ENCODE assay signal across 19 cellular contexts in genomic region chr5:177083351-177083750, GRCh38. TPM values are rescaled to one million over a fixed set of nuclear protein-coding genes. Genes with fewer than 3 reads are reported as not detected.
A peak's percentile ranks its signal among the peaks of the same experiment; 100 is the strongest.
DNase-seq lines count a peak whose midpoint lies in the region; ATAC-seq, FAIRE-seq and TF ChIP-seq lines count a peak whose summit lies in the region.
"Had no signal": no experiment of that assay in that cellular context is flagged by ENCODE, and none has a peak within 500 bp of the region (broad histone marks: within the 10 kb centered on the region; RNA-seq: fewer than 3 reads in every experiment).

No MANE protein-coding gene starts in this region.

- H3K4me3 ChIP-seq in WERI-Rb-1 (ENCODE audit: low read depth, low read length): no peak overlapping the region
- H3K4me3 ChIP-seq in endodermal cell (ENCODE audit: low read length): no peak overlapping the region
- no peak overlapping the region for H3K4me3 ChIP-seq in osteoblast (ENCODE audit: insufficient read depth, low read length)
- H3K4me3 ChIP-seq in heart right ventricle: no peak overlapping the region
- H3K4me3 ChIP-seq: BLaER1 treated with 17β-estradiol and CSF1 and Interleukin-3, amounts not matched to agents 10 nM and 100 nM; GM23338 had no signal

- TF ChIP-seq CTCF in WERI-Rb-1 (IDR thresholded peaks at IDR 0.05; ENCODE audit: low read depth, low read length) (no peak), endodermal cell (conservative IDR thresholded peaks at IDR 0.05) (no peak), osteoblast (IDR thresholded peaks at IDR 0.05; ENCODE audit: extremely low read depth, low read depth, low read length) (no peak), heart right ventricle (IDR thresholded peaks at IDR 0.05) (no peak)

- H3K9me3 ChIP-seq in WERI-Rb-1 (ENCODE audit: severe bottlenecking) (no peaks in the 10 kb centered on the region), endodermal cell (ENCODE audit: control insufficient read depth, low read length) (no peaks in the 10 kb centered on the region), osteoblast (ENCODE audit: low read depth, low read length) (no peaks in the 10 kb centered on the region), heart right ventricle (no peaks in the 10 kb centered on the region)
- H3K9me3 ChIP-seq: BLaER1 treated with 17β-estradiol and CSF1 and Interleukin-3, amounts not matched to agents 10 nM and 100 nM had no signal

- H3K27ac Mint-ChIP-seq in endodermal cell: no peak overlapping the region
- H3K27ac Mint-ChIP-seq: B cell; CD8-positive, alpha-beta T cell; GM23338; HFFc6 had no signal

- H3K4me1 ChIP-seq in endodermal cell (ENCODE audit: control insufficient read depth, insufficient read depth, low read length) (no peaks in the 10 kb centered on the region), osteoblast (ENCODE audit: insufficient read depth, low read length) (peaks cover 3% of the 10 kb centered on the region), heart right ventricle (peaks cover 5 to 13% (median 10%) of the 10 kb centered on the region in 9 donors)

- peaks cover 1% of the 10 kb centered on the region for H3K27me3 Mint-ChIP-seq in endodermal cell (ENCODE audit: insufficient read depth)

- intact Hi-C loops in heart right ventricle (cut with DNase I): no loop called here

- DNase-seq in GM12891 (ENCODE audit: insufficient read length, low spot score): no peak
- peak; percentile 28 for DNase-seq in WERI-Rb-1
- peak; percentile 67 for DNase-seq in endodermal cell
- DNase-seq in osteoblast (ENCODE audit: insufficient read length, low spot score, missing footprints): peak; percentile 32
- DNase-seq in stimulated activated naive CD8-positive, alpha-beta T cell treated with anti-CD3 and anti-CD28 coated beads, Interleukin-15, Interleukin-2, amounts not matched to agents 100 U/mL and 50 U/mL, for 24 hours: no peak
- DNase-seq in heart right ventricle: no peak
- DNase-seq: CD8-positive, alpha-beta T cell; DMS 273 treated with DMSO at 0.1 percent for 48 hours; DMS53; DND-41; EL; H7; HFFc6 had no signal

- H3K9me3 Mint-ChIP-seq in endodermal cell: no peaks in the 10 kb centered on the region
- H3K9me3 Mint-ChIP-seq: CD8-positive, alpha-beta T cell; GM23338; HFFc6 had no signal

- ATAC-seq in stimulated activated naive CD8-positive, alpha-beta T cell treated with anti-CD3 and anti-CD28 coated beads, Interleukin-15, Interleukin-2, amounts not matched to agents 100 U/mL and 50 U/mL, for 24 hours: no peak
- ATAC-seq in HG03108 (IDR thresholded peaks at IDR 0.05; ENCODE audit: unreplicated experiment) (no peak), heart right ventricle (no peak)
- ATAC-seq: CD8-positive, alpha-beta T cell; GM23338; HCT116 had no signal

- WGBS in endodermal cell (ENCODE audit: insufficient coverage in 1 of 2, insufficient read length in 1 of 2), 2 experiments: 63 to 66% methylated on average over 4 of the region's 4 CpGs
- WGBS in heart right ventricle, 2 donors: 32 to 44% methylated on average over 4 of the region's 4 CpGs

- FAIRE-seq in GM12891 (lab: Jason Lieb, UNC): peak; percentile 72
- FAIRE-seq: GM12892 had no signal

- H3K36me3 ChIP-seq in WERI-Rb-1: no peaks in the 10 kb centered on the region
- H3K36me3 ChIP-seq in endodermal cell (ENCODE audit: control insufficient read depth, insufficient read depth, low read length): no peaks in the 10 kb centered on the region
- H3K36me3 ChIP-seq in osteoblast (ENCODE audit: insufficient read depth, low read length): no peaks in the 10 kb centered on the region
- H3K36me3 ChIP-seq in heart right ventricle: no peaks in the 10 kb centered on the region
- H3K36me3 ChIP-seq: BLaER1 treated with 17β-estradiol and CSF1 and Interleukin-3, amounts not matched to agents 10 nM and 100 nM had no signal

- H3K27me3 ChIP-seq in WERI-Rb-1 (ENCODE audit: insufficient read depth, low read depth, severe bottlenecking) (no peaks in the 10 kb centered on the region), endodermal cell (ENCODE audit: control insufficient read depth, insufficient read depth, low read length, poor library complexity, severe bottlenecking) (no peaks in the 10 kb centered on the region), osteoblast (ENCODE audit: insufficient read depth, low read length) (peaks cover 47% of the 10 kb centered on the region), heart right ventricle (peaks cover 7 to 48% (median 22%) of the 10 kb centered on the region in 7 donors)

- H3K27ac ChIP-seq in WERI-Rb-1 (no peak overlapping the region; the same call in 1 of the 2 replicates), endodermal cell (ENCODE audit: low read depth, low read length) (no peak overlapping the region), osteoblast (ENCODE audit: low read depth, low read length) (no peak overlapping the region), heart right ventricle (no peak overlapping the region)
- H3K27ac ChIP-seq: BLaER1 treated with 17β-estradiol and CSF1 and Interleukin-3, amounts not matched to agents 10 nM and 100 nM had no signal

- TF ChIP-seq POLR2A in GM12891 (IDR thresholded peaks at IDR 0.05; ENCODE audit: low read depth, low read length): no peak

- no peaks in the 10 kb centered on the region for H3K79me2 ChIP-seq in osteoblast (ENCODE audit: insufficient read depth, low read length)

- peaks cover 3% of the 10 kb centered on the region for H3K36me3 Mint-ChIP-seq in endodermal cell (ENCODE audit: low read depth)
- H3K36me3 Mint-ChIP-seq: CD8-positive, alpha-beta T cell had no signal

- peaks cover 28% of the 10 kb centered on the region for H3K4me1 Mint-ChIP-seq in endodermal cell

- H3K9ac ChIP-seq in endodermal cell (ENCODE audit: extremely low read depth, low read length, poor library complexity, severe bottlenecking): peak overlapping the region; percentile 36

- H4K20me1 ChIP-seq in osteoblast (ENCODE audit: insufficient read depth, low read length): no peaks in the 10 kb centered on the region

- H2AFZ ChIP-seq in osteoblast (ENCODE audit: low read length): no peak overlapping the region

- H3K4me3 Mint-ChIP-seq in endodermal cell: peak overlapping the region; percentile 13
- H3K4me3 Mint-ChIP-seq: B cell; CD8-positive, alpha-beta T cell; GM23338; HFFc6 had no signal

- H3K4me2 ChIP-seq in osteoblast (ENCODE audit: insufficient read depth, low read length): no peak overlapping the region
- H3K4me2 ChIP-seq: GM23338 had no signal

TF ChIP-seq in GM12891, 5 proteins besides CTCF, POLR2A, EP300 and RAD21:
- TF ChIP-seq PAX5 (IDR thresholded peaks at IDR 0.05; ENCODE audit: insufficient read depth, low read length, severe bottlenecking) (no peak), POLR2AphosphoS5 (IDR thresholded peaks at IDR 0.05; ENCODE audit: low read depth, low read length) (no peak), TAF1 (IDR thresholded peaks at IDR 0.05; ENCODE audit: low read depth, low read length) (no peak), SPI1 (IDR thresholded peaks at IDR 0.05; ENCODE audit: low read depth, low read length) (no peak), POU2F2 (IDR thresholded peaks at IDR 0.05; ENCODE audit: low read depth, low read length) (no peak)

RNA-seq across cellular contexts. Expression of gene FGFR4, which starts 3.4 kb away (rescaled TPM):
- polyA plus RNA-seq in GM12891 (2012; ENCODE audit: low read depth, missing spikeins): 0.33 TPM
- total RNA-seq in endodermal cell (100 to 1,000 TPM; 123 to 131 TPM), osteoblast (0.29 and 1.1 TPM in 2 replicates), heart right ventricle (1 to 10 TPM in 2 of 10 donors, under 1 TPM in 7, not detected in 1; 0.25 to 2.7 (median 0.37) TPM)
- polyA plus RNA-seq in endodermal cell (2013, experiment 1 of 2): 26.6 TPM
- 22.8 TPM for polyA plus RNA-seq in endodermal cell (2013, experiment 2 of 2)
- polyA plus RNA-seq in heart right ventricle: 1 to 10 TPM; 1.4 to 2.4 TPM

RNA-seq across cellular contexts. Expression of gene NSD1, which starts 50.2 kb away (rescaled TPM):
- 14.9 TPM for polyA plus RNA-seq in GM12891 (2012; ENCODE audit: low read depth, missing spikeins)
- 100 to 1,000 TPM; 150 to 190 TPM for total RNA-seq in endodermal cell
- 36.0 TPM for polyA plus RNA-seq in endodermal cell (2013, experiment 1 of 2)
- polyA plus RNA-seq in endodermal cell (2013, experiment 2 of 2): 38.8 TPM
- 48.6 and 53.2 TPM in 2 replicates for total RNA-seq in osteoblast
- total RNA-seq in heart right ventricle: 10 to 100 TPM; 34.4 to 62.9 (median 47.2) TPM
- polyA plus RNA-seq in heart right ventricle: 10 to 100 TPM in 1 of 2 donors, 1 to 10 TPM in 1; 5.6 to 10.0 TPM

Comparison
In these comparisons a context has a peak if more than half of its experiments do, and no peak if none do; other contexts are left out.
1. DNase-seq: peak in WERI-Rb-1 (single experiment), endodermal cell (single experiment) and osteoblast (single experiment); none in GM12891 (single experiment), stimulated activated naive CD8-positive, alpha-beta T cell treated with anti-CD3 and anti-CD28 coated beads, Interleukin-15, Interleukin-2, amounts not matched to agents 100 U/mL and 50 U/mL, for 24 hours (single experiment) and heart right ventricle (0 of 2).
2. RNA of gene FGFR4, which starts 3.4 kb away (total RNA-seq): 123 to 131 TPM in endodermal cell; 0.29 to 1.1 TPM in osteoblast and 0.25 to 2.7 TPM in heart right ventricle; every median in the first group is over 10 times any median in the second.